ENCODE assay signal across 1 cellular context in the genomic region with DNA sequence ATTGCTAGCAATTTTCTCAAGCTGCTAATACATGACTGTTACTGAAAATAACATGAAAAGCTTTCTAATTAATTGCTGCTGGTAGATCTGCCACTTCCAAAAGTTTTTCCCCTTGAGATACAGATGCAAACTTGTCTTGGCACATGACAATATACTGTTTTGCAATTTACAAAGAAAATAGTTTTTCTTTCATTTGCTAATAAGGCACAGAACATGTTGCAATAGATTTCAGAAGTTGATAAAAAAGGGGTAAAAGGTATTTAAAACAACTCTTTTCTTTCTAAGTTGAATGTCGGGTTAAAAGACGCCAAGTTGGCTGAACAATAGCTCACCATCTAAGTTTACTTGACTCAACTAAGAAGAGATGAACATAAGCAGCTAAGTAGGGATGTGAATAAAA.
A peak's percentile ranks its signal among the peaks of the same experiment; 100 is the strongest.
TF ChIP-seq lines count a peak whose summit lies in the region.

No MANE protein-coding gene starts in this region.

TF ChIP-seq in H1, 55 proteins besides CTCF, POLR2A, EP300 and RAD21:
- TF ChIP-seq SAP30 (IDR thresholded peaks at IDR 0.05; ENCODE audit: insufficient read depth, insufficient replicate concordance, low read length) (no peak), SP4 (IDR thresholded peaks at IDR 0.05; ENCODE audit: low read length) (no peak), ASH2L (IDR thresholded peaks at IDR 0.05; ENCODE audit: low read length) (no peak), CEBPB (IDR thresholded peaks at IDR 0.05; ENCODE audit: low read depth, low read length) (peak; percentile 50; the same call in 1 of the 2 replicates), GTF2F1 (IDR thresholded peaks at IDR 0.05; ENCODE audit: borderline replicate concordance, low read depth, low read length) (no peak), PHF8 (conservative IDR thresholded peaks at IDR 0.05; ENCODE audit: low read depth, low read length) (no peak), POLR2AphosphoS5 (IDR thresholded peaks at IDR 0.05; ENCODE audit: low read depth, low read length) (no peak), CTBP2 (IDR thresholded peaks at IDR 0.05; ENCODE audit: borderline replicate concordance, insufficient read depth, insufficient read length, low read length) (no peak)
